In the genomic region with DNA sequence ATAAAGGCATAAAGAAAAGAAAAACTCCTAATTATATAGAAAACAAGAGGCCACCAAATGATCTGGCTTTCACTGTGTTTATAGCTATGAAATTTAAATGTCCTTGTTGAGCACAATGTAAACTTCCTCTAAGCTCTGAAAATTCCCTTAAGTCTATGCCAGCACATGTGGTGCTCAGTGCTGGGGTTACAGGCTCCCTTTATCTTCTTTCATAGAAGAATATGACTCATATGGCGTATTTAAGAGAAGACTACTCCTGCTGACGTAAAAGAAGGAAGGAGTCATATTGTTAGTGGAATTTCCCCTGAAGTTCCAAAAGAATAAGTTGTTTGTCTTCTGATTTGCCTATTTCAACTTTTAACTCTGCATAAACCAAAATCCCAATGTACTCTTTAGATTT, we compare ENCODE assay signal across 1 cellular context.
TF ChIP-seq lines count a peak whose summit lies in the region.

No MANE protein-coding gene starts in this region.

TF ChIP-seq in GM23338, 12 proteins besides CTCF, POLR2A, EP300 and RAD21 (continued from another document):
- TF ChIP-seq ETS1 (IDR thresholded peaks at IDR 0.05) (no peak), CREB1 (CRISPR knock-in tag; IDR thresholded peaks at IDR 0.05; ENCODE audit: low read depth) (no peak), POLR2AphosphoS5 (IDR thresholded peaks at IDR 0.05; ENCODE audit: low read depth) (no peak), EZH2phosphoT487 (IDR thresholded peaks at IDR 0.05; ENCODE audit: unreplicated experiment) (no peak), STAT1 (IDR thresholded peaks at IDR 0.05; ENCODE audit: unreplicated experiment) (no peak), EZH2 (IDR thresholded peaks at IDR 0.05; ENCODE audit: low read depth, unreplicated experiment) (no peak), NANOG (IDR thresholded peaks at IDR 0.05; ENCODE audit: borderline replicate concordance) (no peak)
